Comparison of ENCODE assay signal across 2 cellular contexts in genomic region chr17:34527908-34528470, GRCh38.
TF ChIP-seq lines count a peak whose summit lies in the region.

No MANE protein-coding gene starts in this region.

TF ChIP-seq in A549, 52 proteins besides CTCF, POLR2A, EP300 and RAD21:
- TF ChIP-seq MAFK (IDR thresholded peaks at IDR 0.05; ENCODE audit: partially characterized antibody) (peak; percentile 77), JUN (IDR thresholded peaks at IDR 0.05) (no peak)
TF ChIP-seq in A549: peak in this region for 1.

TF ChIP-seq in H1, 55 proteins besides CTCF, POLR2A, EP300 and RAD21:
- TF ChIP-seq JUN (IDR thresholded peaks at IDR 0.05; ENCODE audit: low read depth, low read length) (no peak), KDM5A (IDR thresholded peaks at IDR 0.05; ENCODE audit: low read length) (no peak), RNF2 (IDR thresholded peaks at IDR 0.05; ENCODE audit: borderline replicate concordance, low read depth, low read length, missing control alignments, poor library complexity, severe bottlenecking) (no peak), EGR1 (IDR thresholded peaks at IDR 0.05; ENCODE audit: borderline replicate concordance, low read depth, low read length) (no peak), KDM4A (IDR thresholded peaks at IDR 0.05; ENCODE audit: low read depth, low read length, severe bottlenecking) (no peak), YY1 (IDR thresholded peaks at IDR 0.05; ENCODE audit: low read depth, low read length) (no peak), POU5F1 (IDR thresholded peaks at IDR 0.05; ENCODE audit: low read depth, low read length) (no peak), POLR2AphosphoS5 (IDR thresholded peaks at IDR 0.05; ENCODE audit: low read depth, low read length) (no peak), SIN3A (conservative IDR thresholded peaks at IDR 0.05 in 1 of 2, IDR thresholded peaks at IDR 0.05 in 1 of 2; ENCODE audit: low read depth in 1 of 2, low read length in 2 of 2) (no peak), TAF7 (optimal IDR thresholded peaks at IDR 0.05; ENCODE audit: borderline replicate concordance, low read depth, low read length) (no peak), GABPA (IDR thresholded peaks at IDR 0.05; ENCODE audit: borderline replicate concordance, insufficient read depth, low read length) (no peak), NANOG (IDR thresholded peaks at IDR 0.05; ENCODE audit: insufficient read depth, low read depth, low read length, poor library complexity, severe bottlenecking) (no peak), NRF1 (IDR thresholded peaks at IDR 0.05; ENCODE audit: low read depth, low read length) (no peak), PHF8 (conservative IDR thresholded peaks at IDR 0.05; ENCODE audit: low read depth, low read length) (no peak), MAX (IDR thresholded peaks at IDR 0.05) (no peak), GTF2F1 (IDR thresholded peaks at IDR 0.05; ENCODE audit: borderline replicate concordance, low read depth, low read length) (no peak), E2F6 (IDR thresholded peaks at IDR 0.05) (no peak), HDAC6 (IDR thresholded peaks at IDR 0.05; ENCODE audit: low read depth, low read length) (no peak), HDAC2 (IDR thresholded peaks at IDR 0.05; ENCODE audit: borderline replicate concordance in 1 of 2, low read depth in 2 of 2, low read length in 2 of 2) (no peak)
